8 cellular contexts compared by ENCODE assay signal in genomic region chr4:82891728-82892466, GRCh38. TPM values are rescaled to one million over a fixed set of nuclear protein-coding genes. Genes with fewer than 3 reads are reported as not detected.
DNase-seq lines count a peak whose midpoint lies in the region; TF ChIP-seq lines count a peak whose summit lies in the region.

No MANE protein-coding gene starts in this region.

- peaks cover 7% of the 10 kb centered on the region for H3K36me3 ChIP-seq in CD8-positive, alpha-beta memory T cell (ENCODE audit: insufficient read depth, low read length)
- peaks cover 37% of the 10 kb centered on the region for H3K36me3 ChIP-seq in iPS-18a (ENCODE audit: control insufficient read depth, low read depth, low read length)
- H3K36me3 ChIP-seq in stomach smooth muscle (ENCODE audit: control insufficient read depth in 2 of 2, insufficient read depth in 2 of 2, low read length in 2 of 2), result peaks cover 0 to 9% of the 10 kb centered on the region in 2 donors

- peak overlapping the region; percentile 96 for H3K9ac ChIP-seq in iPS-18a (ENCODE audit: low read length)
- H3K9ac ChIP-seq in stomach smooth muscle (ENCODE audit: low read length in 2 of 2), result peak overlapping the region; percentile 91 to 95

- H3K27me3 Mint-ChIP-seq in CD8-positive, alpha-beta memory T cell, result no peaks in the 10 kb centered on the region
- H3K27me3 Mint-ChIP-seq in activated T-helper 1 cell treated with anti-CD3 and anti-CD28 coated beads, Interleukin-12 subunit alpha, Interleukin-12 subunit beta, Interleukin-2, Interleukin-4 antibody, amounts not matched to agents 30 ng/mL and 10 ng/mL and 1 ng/mL, durations not matched to agents 14 hours and 24 hours and 36 hours (ENCODE audit: insufficient read depth), result no peaks in the 10 kb centered on the region

- peak overlapping the region; percentile 98 to 99 (median 98) for H3K27ac Mint-ChIP-seq in CD8-positive, alpha-beta memory T cell
- peak overlapping the region; percentile 86 for H3K27ac Mint-ChIP-seq in activated T-helper 1 cell treated with anti-CD3 and anti-CD28 coated beads, Interleukin-12 subunit alpha, Interleukin-12 subunit beta, Interleukin-2, Interleukin-4 antibody, amounts not matched to agents 30 ng/mL and 10 ng/mL and 1 ng/mL, durations not matched to agents 14 hours and 24 hours and 36 hours

- peaks cover 27% of the 10 kb centered on the region for H3K4me1 ChIP-seq in CD8-positive, alpha-beta memory T cell (ENCODE audit: insufficient read depth, low read length)
- H3K4me1 ChIP-seq in iPS-18a (ENCODE audit: control insufficient read depth, low read depth, low read length) (peaks cover 3% of the 10 kb centered on the region), stomach smooth muscle (ENCODE audit: control insufficient read depth, insufficient read depth, low read length) (peaks cover 3% of the 10 kb centered on the region)

- no peaks in the 10 kb centered on the region for H3K27me3 ChIP-seq in CD8-positive, alpha-beta memory T cell (ENCODE audit: insufficient read depth, low read length, poor library complexity, severe bottlenecking)
- no peaks in the 10 kb centered on the region for H3K27me3 ChIP-seq in iPS-18a (ENCODE audit: control insufficient read depth, insufficient read depth, low read length)
- H3K27me3 ChIP-seq in stomach smooth muscle (ENCODE audit: control insufficient read depth in 1 of 2, insufficient read depth in 2 of 2, low read length in 2 of 2), result no peaks in the 10 kb centered on the region

- H3K4me3 Mint-ChIP-seq in CD8-positive, alpha-beta memory T cell, result peak overlapping the region; percentile 91 to 96 (median 95)
- peak overlapping the region; percentile 88 for H3K4me3 Mint-ChIP-seq in activated T-helper 1 cell treated with anti-CD3 and anti-CD28 coated beads, Interleukin-12 subunit alpha, Interleukin-12 subunit beta, Interleukin-2, Interleukin-4 antibody, amounts not matched to agents 30 ng/mL and 10 ng/mL and 1 ng/mL, durations not matched to agents 14 hours and 24 hours and 36 hours

- POLR2A ChIA-PET in CD8-positive, alpha-beta memory T cell (lab: Charles Lee), result interaction anchor here (0.7 to 1.5 kb wide), 2 partner anchors 143 to 532 kb away, joined by 3 to 4 read pairs; partner anchors contain the start of gene COPS4

- peaks cover 31 to 55% (median 47%) of the 10 kb centered on the region in 3 donors for H3K4me1 Mint-ChIP-seq in CD8-positive, alpha-beta memory T cell
- peaks cover 53% of the 10 kb centered on the region for H3K4me1 Mint-ChIP-seq in activated T-helper 1 cell treated with anti-CD3 and anti-CD28 coated beads, Interleukin-12 subunit alpha, Interleukin-12 subunit beta, Interleukin-2, Interleukin-4 antibody, amounts not matched to agents 30 ng/mL and 10 ng/mL and 1 ng/mL, durations not matched to agents 14 hours and 24 hours and 36 hours (ENCODE audit: low read depth)

- H3K4me3 ChIP-seq in CD8-positive, alpha-beta memory T cell (ENCODE audit: low read length), result peak overlapping the region; percentile 67
- H3K4me3 ChIP-seq in HFF-Myc (replicated peaks; ENCODE audit: low read depth, low read length), result peak overlapping the region; percentile 99
- H3K4me3 ChIP-seq in iPS-18a (ENCODE audit: low read length), result peak overlapping the region; percentile 95
- H3K4me3 ChIP-seq in stomach smooth muscle (ENCODE audit: low read length in 2 of 2), result peak overlapping the region; percentile 89 to 94

- CTCF ChIA-PET in CD8-positive, alpha-beta memory T cell (lab: Charles Lee), result interaction anchor here (0.8 to 1.3 kb wide), 2 partner anchors 8 to 143 kb away, joined by 3 to 4 read pairs; partner anchors contain the start of genes COPS4 and THAP9

- intact Hi-C loops in activated T-helper 1 cell treated with anti-CD3 and anti-CD28 coated beads, Interleukin-12 subunit alpha, Interleukin-12 subunit beta, Interleukin-2, Interleukin-4 antibody, amounts not matched to agents 30 ng/mL and 10 ng/mL and 1 ng/mL, durations not matched to agents 14 hours and 24 hours and 36 hours (cut with micrococcal nuclease), result loop anchor here (1.0 to 2.0 kb wide), 7 partner anchors 7 to 461 kb away; partner anchors contain the start of genes COPS4, ENOPH1, HNRNPDL and LIN54

- peaks cover 9 to 46% (median 12%) of the 10 kb centered on the region in 3 donors for H3K36me3 Mint-ChIP-seq in CD8-positive, alpha-beta memory T cell
- peaks cover 24% of the 10 kb centered on the region for H3K36me3 Mint-ChIP-seq in activated T-helper 1 cell treated with anti-CD3 and anti-CD28 coated beads, Interleukin-12 subunit alpha, Interleukin-12 subunit beta, Interleukin-2, Interleukin-4 antibody, amounts not matched to agents 30 ng/mL and 10 ng/mL and 1 ng/mL, durations not matched to agents 14 hours and 24 hours and 36 hours (ENCODE audit: low read depth)

- no peak for DNase-seq in CD8-positive, alpha-beta memory T cell
- DNase-seq in HFF-Myc (ENCODE audit: extremely low read depth, low read depth), result no peak
- DNase-seq in activated T-helper 1 cell treated with anti-CD3 and anti-CD28 coated beads, Interleukin-12 subunit alpha, Interleukin-12 subunit beta, Interleukin-2, Interleukin-4 antibody, amounts not matched to agents 30 ng/mL and 10 ng/mL and 1 ng/mL, durations not matched to agents 14 hours and 24 hours and 36 hours (ENCODE audit: low spot score), result no peak
- DNase-seq in Kasumi-1 (lab: John Stamatoyannopoulos, UW), result no peak
- DNase-seq in hepatic stellate cell (ENCODE audit: low spot score), result no peak
- DNase-seq in H4 (ENCODE audit: low spot score), result no peak

- H3K9me3 Mint-ChIP-seq in CD8-positive, alpha-beta memory T cell, result no peaks in the 10 kb centered on the region
- no peaks in the 10 kb centered on the region for H3K9me3 Mint-ChIP-seq in activated T-helper 1 cell treated with anti-CD3 and anti-CD28 coated beads, Interleukin-12 subunit alpha, Interleukin-12 subunit beta, Interleukin-2, Interleukin-4 antibody, amounts not matched to agents 30 ng/mL and 10 ng/mL and 1 ng/mL, durations not matched to agents 14 hours and 24 hours and 36 hours

- TF ChIP-seq CTCF in HFF-Myc (IDR thresholded peaks at IDR 0.05; ENCODE audit: low read depth, low read length, missing control alignments), result no peak

- H3K9me3 ChIP-seq in CD8-positive, alpha-beta memory T cell (ENCODE audit: low read length), result no peaks in the 10 kb centered on the region
- H3K9me3 ChIP-seq in iPS-18a (ENCODE audit: control insufficient read depth, low read depth, low read length) (no peaks in the 10 kb centered on the region), stomach smooth muscle (ENCODE audit: control insufficient read depth in 2 of 2, low read length in 2 of 2) (no peaks in the 10 kb centered on the region)

- H3K27ac ChIP-seq in CD8-positive, alpha-beta memory T cell (ENCODE audit: low read depth, low read length), result peak overlapping the region; percentile 97
- H3K27ac ChIP-seq in iPS-18a (ENCODE audit: low read length) (peak overlapping the region; percentile 64), stomach smooth muscle (ENCODE audit: low read length) (peak overlapping the region; percentile 94)

RNA-seq across cellular contexts. Expression of gene SEC31A, which starts 0.9 kb away (rescaled TPM):
- total RNA-seq in CD8-positive, alpha-beta memory T cell, result 100 to 1,000 TPM in 1 of 2 experiments, 10 to 100 TPM in 1; 87.3 to 100 TPM
- polyA plus RNA-seq in CD8-positive, alpha-beta memory T cell, result 129 TPM
- 118 and 123 TPM in 2 replicates for total RNA-seq in activated T-helper 1 cell treated with anti-CD3 and anti-CD28 coated beads, Interleukin-12 subunit alpha, Interleukin-12 subunit beta, Interleukin-2, Interleukin-4 antibody, amounts not matched to agents 30 ng/mL and 10 ng/mL and 1 ng/mL, durations not matched to agents 14 hours and 24 hours and 36 hours
- 132 and 136 TPM in 2 replicates for total RNA-seq in H4 (2014; rRNA removed; shearing (Covaris generic))

RNA-seq across cellular contexts. Expression of gene THAP9, which starts 8.6 kb away (rescaled TPM):
- 1 to 10 TPM; 1.6 to 2.3 TPM for total RNA-seq in CD8-positive, alpha-beta memory T cell
- polyA plus RNA-seq in CD8-positive, alpha-beta memory T cell, result 2.0 TPM
- 1.9 and 2.3 TPM in 2 replicates for total RNA-seq in activated T-helper 1 cell treated with anti-CD3 and anti-CD28 coated beads, Interleukin-12 subunit alpha, Interleukin-12 subunit beta, Interleukin-2, Interleukin-4 antibody, amounts not matched to agents 30 ng/mL and 10 ng/mL and 1 ng/mL, durations not matched to agents 14 hours and 24 hours and 36 hours
- 1.5 and 3.3 TPM in 2 replicates for total RNA-seq in H4 (2014; rRNA removed; shearing (Covaris generic))
